ENCODE assay signal across 2 cellular contexts in the genomic region with DNA sequence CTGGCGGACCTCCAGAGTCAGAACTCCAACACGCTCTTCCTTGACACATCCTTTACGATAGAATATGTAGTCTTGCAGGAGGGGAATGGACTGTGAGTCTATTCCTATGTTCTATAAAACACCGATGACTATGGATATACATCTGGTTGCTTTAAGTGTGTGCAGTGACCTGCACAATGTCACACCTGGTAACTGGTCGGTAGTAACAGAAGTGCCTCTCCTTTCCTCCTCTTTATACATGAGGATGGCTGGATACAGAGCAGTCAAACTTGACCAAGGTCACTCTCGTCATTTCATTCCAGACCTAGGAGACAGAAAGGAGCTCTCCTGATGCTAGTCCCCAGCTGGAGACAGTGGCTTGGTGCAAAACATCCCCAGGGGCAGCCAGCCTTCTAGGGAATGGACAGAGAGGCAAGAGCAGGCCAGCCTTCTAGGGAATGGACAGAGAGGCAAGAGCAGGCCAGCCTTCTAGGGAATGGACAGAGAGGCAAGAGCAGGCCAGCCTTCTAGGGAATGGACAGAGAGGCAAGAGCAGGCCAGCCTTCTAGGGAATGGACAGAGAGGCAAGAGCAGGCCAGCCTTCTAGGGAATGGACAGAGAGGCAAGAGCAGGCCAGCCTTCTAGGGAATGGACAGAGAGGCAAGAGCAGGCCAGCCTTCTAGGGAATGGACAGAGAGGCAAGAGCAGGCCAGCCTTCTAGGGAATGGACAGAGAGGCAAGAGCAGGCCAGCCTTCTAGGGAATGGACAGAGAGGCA. TPM values are rescaled to one million over a fixed set of nuclear protein-coding genes. Genes with fewer than 3 reads are reported as not detected.
"Had no signal": no experiment of that assay in that cellular context is flagged by ENCODE, and none has a peak within 500 bp of the region (broad histone marks: within the 10 kb centered on the region; RNA-seq: fewer than 3 reads in every experiment).

No MANE protein-coding gene starts in this region.

RNA-seq across cellular contexts. Expression of a gene that starts 21.2 kb away (rescaled TPM):
- total RNA-seq: OCI-LY7, SJSA1 had no signal
